Comparison of ENCODE assay signal across 8 cellular contexts in the genomic region with DNA sequence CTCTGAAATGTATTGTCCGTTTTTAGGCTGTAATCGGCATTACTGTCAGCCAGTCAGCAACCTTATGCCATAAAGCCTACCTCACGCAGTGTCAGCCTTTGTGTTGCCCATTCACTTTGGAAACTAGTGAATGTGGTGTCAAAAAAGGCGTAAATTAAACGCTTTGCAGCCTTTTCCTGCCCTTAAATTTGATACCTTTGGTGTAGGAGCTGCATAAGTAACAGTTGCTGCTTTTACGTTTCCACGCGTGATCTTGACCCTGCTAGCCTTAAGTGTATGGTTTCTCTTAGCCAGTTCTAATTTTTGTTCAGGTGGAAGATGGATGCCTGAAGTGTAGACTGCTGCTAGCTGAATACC.
A peak's percentile ranks its signal among the peaks of the same experiment; 100 is the strongest.
DNase-seq lines count a peak whose midpoint lies in the region; ATAC-seq, FAIRE-seq and TF ChIP-seq lines count a peak whose summit lies in the region.

No MANE protein-coding gene starts in this region.

- no peak for DNase-seq in CD4-positive, alpha-beta memory T cell
- DNase-seq in NB4 (ENCODE audit: low read depth) (peak; percentile 6), H1 (ENCODE audit: low read depth in 1 of 2, low spot score in 2 of 2) (no peak), occipital lobe (lab: John Stamatoyannopoulos, UW) (no peak), RCC 7860 (ENCODE audit: low spot score) (no peak), DMS79 treated with DMSO at 0.1 percent for 48 hours (lab: John Stamatoyannopoulos, UW) (no peak)

- TF ChIP-seq POLR2A in NB4 (IDR thresholded peaks at IDR 0.05; ENCODE audit: extremely low read depth, insufficient read length) (no peak), H1 (IDR thresholded peaks at IDR 0.05; ENCODE audit: control extremely low read depth in 1 of 2, low read depth in 2 of 2, low read length in 2 of 2) (no peak; a peak in 1 of 3 replicates)

- H3K4me3 ChIP-seq in CD4-positive, alpha-beta memory T cell (ENCODE audit: low read length in 2 of 2): peak overlapping the region; percentile 78 to 89
- H3K4me3 ChIP-seq in NB4 (ENCODE audit: low read depth, low read length): peak overlapping the region; percentile 100
- peak overlapping the region; percentile 86 to 99 (median 96) for H3K4me3 ChIP-seq in H1 (ENCODE audit: extremely low read depth in 1 of 4, insufficient read depth in 2 of 4, low read depth in 3 of 4, low read length in 4 of 4)
- H3K4me3 ChIP-seq in neuron (ENCODE audit: low read length): peak overlapping the region; percentile 81

- WGBS in H1 (ENCODE audit: extremely low coverage in 1 of 2, insufficient coverage in 1 of 2, insufficient read length in 1 of 2, insufficient replicate concordance in 2 of 2, low coverage in 1 of 2, low lambda C conversion rate in 2 of 2, missing lambda C conversion rate in 1 of 2), 2 experiments: 6% methylated on average over 8 of the region's 8 CpGs; no CpG with 5 or more reads in 1 of the 2 experiments

- no peak overlapping the region for H2BK20ac ChIP-seq in H1 (ENCODE audit: low read length)

- peak overlapping the region; percentile 78; the same call in 1 of the 2 replicates for H2AK5ac ChIP-seq in H1 (ENCODE audit: low read depth, low read length)

- H3K36me3 Mint-ChIP-seq in CD4-positive, alpha-beta memory T cell: peaks cover 17 to 40% of the 10 kb centered on the region in 2 donors

- peak overlapping the region; percentile 90 to 98 (median 98) for H3K9ac ChIP-seq in H1 (replicated peaks in 1 of 4; ENCODE audit: extremely low read depth in 1 of 4, low read depth in 3 of 4, low read length in 3 of 4)

- peaks cover 8 to 26% of the 10 kb centered on the region in 2 experiments for H3K79me2 ChIP-seq in H1 (ENCODE audit: control insufficient read depth in 1 of 2, insufficient read depth in 2 of 2, low read length in 2 of 2)

- peak overlapping the region; percentile 92 to 97 (median 96) for H3K4me3 Mint-ChIP-seq in CD4-positive, alpha-beta memory T cell

- no peak for FAIRE-seq in H1 (lab: Jason Lieb, UNC)
- no peak for FAIRE-seq in RCC 7860 (lab: Jason Lieb, UNC)

- peak overlapping the region; percentile 81 to 93 for H3K4me2 ChIP-seq in H1 (ENCODE audit: insufficient read depth in 1 of 2, low read depth in 2 of 2, low read length in 2 of 2)

- H2BK12ac ChIP-seq in H1 (ENCODE audit: low read depth, low read length): no peak overlapping the region

- H3K18ac ChIP-seq in H1 (ENCODE audit: extremely low read depth, low read length): peak overlapping the region; percentile 15; the same call in 1 of the 2 replicates

- peaks cover 3 to 7% of the 10 kb centered on the region in 2 experiments for H4K20me1 ChIP-seq in H1 (replicated peaks in 1 of 2; ENCODE audit: control insufficient read depth in 1 of 2, insufficient read depth in 2 of 2, low read length in 2 of 2)

- no peak for ATAC-seq in HG03565 (IDR thresholded peaks at IDR 0.05; ENCODE audit: unreplicated experiment)

- H3K23ac ChIP-seq in H1 (ENCODE audit: insufficient read length): no peak overlapping the region

- H3K23me2 ChIP-seq in H1 (ENCODE audit: low read depth, low read length): peaks cover 6% of the 10 kb centered on the region; the same call in 1 of the 2 replicates

- TF ChIP-seq RAD21 in H1 (IDR thresholded peaks at IDR 0.05 in 1 of 2, conservative IDR thresholded peaks at IDR 0.05 in 1 of 2; ENCODE audit: low read depth in 2 of 2, low read length in 2 of 2): no peak

- H3K4ac ChIP-seq in H1 (replicated peaks; ENCODE audit: insufficient read length, low read depth, low read length): peak overlapping the region; percentile 87

- TF ChIP-seq CTCF in NB4 (IDR thresholded peaks at IDR 0.05; ENCODE audit: low read depth, low read length) (no peak), H1 (IDR thresholded peaks at IDR 0.05; ENCODE audit: control extremely low read depth in 1 of 3, insufficient read depth in 1 of 3, low read depth in 1 of 3, low read length in 3 of 3) (no peak)

- H4K8ac ChIP-seq in H1 (ENCODE audit: extremely low read depth, insufficient read depth, low read length): no peak overlapping the region

- H3K4me1 ChIP-seq in CD4-positive, alpha-beta memory T cell (ENCODE audit: insufficient read depth, low read length): peaks cover 23% of the 10 kb centered on the region
- H3K4me1 ChIP-seq in H1 (replicated peaks in 1 of 4; ENCODE audit: control insufficient read depth in 3 of 4, insufficient read depth in 4 of 4, low read length in 3 of 4) (peaks cover 3 to 15% (median 8%) of the 10 kb centered on the region in 4 experiments; a peak in 4 of 7 replicates), neuron (ENCODE audit: insufficient read depth, low read length) (peaks cover 14% of the 10 kb centered on the region)

- TF ChIP-seq EP300 in H1 (IDR thresholded peaks at IDR 0.05; ENCODE audit: borderline replicate concordance in 1 of 2, low read depth in 2 of 2, low read length in 2 of 2): no peak

- H3K27ac Mint-ChIP-seq in CD4-positive, alpha-beta memory T cell: peak overlapping the region; percentile 69 to 93 (median 91)

- peak overlapping the region; percentile 71 for H3K27ac ChIP-seq in CD4-positive, alpha-beta memory T cell (ENCODE audit: low read depth, low read length)
- H3K27ac ChIP-seq in H1 (ENCODE audit: low read depth, low read length): peak overlapping the region; percentile 91

- no peak overlapping the region for H2BK15ac ChIP-seq in H1 (ENCODE audit: low read length)

- H4K91ac ChIP-seq in H1 (replicated peaks; ENCODE audit: insufficient read length, low read length): peak overlapping the region; percentile 45

- no peak overlapping the region for H2BK120ac ChIP-seq in H1 (replicated peaks; ENCODE audit: low read depth, low read length)

- H3K36me3 ChIP-seq in CD4-positive, alpha-beta memory T cell (ENCODE audit: insufficient read depth, low read length): peaks cover 20% of the 10 kb centered on the region
- peaks cover 23 to 50% (median 33%) of the 10 kb centered on the region in 4 experiments for H3K36me3 ChIP-seq in H1 (ENCODE audit: control insufficient read depth in 2 of 4, insufficient read depth in 4 of 4, low read length in 3 of 4)
- H3K36me3 ChIP-seq in neuron (ENCODE audit: insufficient read depth, low read length): peaks cover 44% of the 10 kb centered on the region

- H3K9me3 ChIP-seq in CD4-positive, alpha-beta memory T cell (ENCODE audit: control insufficient read depth in 1 of 2, low read length in 2 of 2): no peaks in the 10 kb centered on the region
- H3K9me3 ChIP-seq in H1 (ENCODE audit: insufficient read depth in 2 of 2, low read depth in 1 of 2, low read length in 1 of 2): no peaks in the 10 kb centered on the region
- H3K9me3 ChIP-seq in neuron (ENCODE audit: low read length): no peaks in the 10 kb centered on the region

- no peaks in the 10 kb centered on the region for H3K27me3 Mint-ChIP-seq in CD4-positive, alpha-beta memory T cell

- H2BK5ac ChIP-seq in H1 (ENCODE audit: low read depth, low read length): peak overlapping the region; percentile 89

- intact Hi-C loops in CD4-positive, alpha-beta memory T cell (cut with micrococcal nuclease): loop anchor here (1.0 to 5.0 kb wide), 6 partner anchors 404 to 1424 kb away; partner anchors contain the start of genes NREP, SLC25A46 and WDR36

- CTCF ChIA-PET in CD4-positive, alpha-beta memory T cell (lab: Charles Lee; ENCODE audit: partially characterized antibody): interaction anchor here (0.7 to 3.4 kb wide), 13 partner anchors 9 to 1423 kb away, joined by 3 to 36 read pairs (median 5); partner anchors contain the start of genes SLC25A46 and WDR36
- CTCF ChIA-PET in H1 (lab: Charles Lee; ENCODE audit: partially characterized antibody): interaction anchor here (0.9 to 4.2 kb wide), 16 partner anchors 14 to 631 kb away, joined by 3 to 23 read pairs (median 4); no protein-coding TSS in a partner anchor

- H3K56ac ChIP-seq in H1 (replicated peaks; ENCODE audit: insufficient read length, low read depth, low read length): peak overlapping the region; percentile 55

- H2AFZ ChIP-seq in H1 (ENCODE audit: low read length) (no peak overlapping the region), neuron (ENCODE audit: low read depth, low read length) (no peak overlapping the region)

- peaks cover 0 to 3% (median 0%) of the 10 kb centered on the region in 8 donors for H3K9me3 Mint-ChIP-seq in CD4-positive, alpha-beta memory T cell

- no peaks in the 10 kb centered on the region for H3K27me3 ChIP-seq in CD4-positive, alpha-beta memory T cell (ENCODE audit: insufficient read depth, low read length)
- H3K27me3 ChIP-seq in H1 (replicated peaks in 1 of 4; ENCODE audit: control insufficient read depth in 3 of 4, extremely low read depth in 1 of 4, insufficient read depth in 3 of 4, low read length in 3 of 4): no peaks in the 10 kb centered on the region
- no peaks in the 10 kb centered on the region for H3K27me3 ChIP-seq in neuron (ENCODE audit: insufficient read depth, low read length)

- H3K14ac ChIP-seq in H1 (ENCODE audit: insufficient read length): no peak overlapping the region

- H4K5ac ChIP-seq in H1 (ENCODE audit: insufficient read length, low read depth, low read length): no peak overlapping the region

- peaks cover 14 to 38% (median 26%) of the 10 kb centered on the region in 4 donors for H3K4me1 Mint-ChIP-seq in CD4-positive, alpha-beta memory T cell

- H3K79me1 ChIP-seq in H1 (ENCODE audit: low read depth, low read length): no peaks in the 10 kb centered on the region; the same call in 1 of the 2 replicates

- POLR2A ChIA-PET in CD4-positive, alpha-beta memory T cell (lab: Charles Lee; ENCODE audit: partially characterized antibody): interaction anchor here (0.9 to 1.6 kb wide), 9 partner anchors 8 to 1435 kb away, joined by 3 to 5 read pairs (median 4); partner anchors contain the start of genes REEP5, SRP19, STARD4 and TMEM232
- POLR2A ChIA-PET in H1 (lab: Charles Lee; ENCODE audit: partially characterized antibody): interaction anchor here (1.0 to 8.4 kb wide), 16 partner anchors 8 to 1444 kb away, joined by 3 to 76 read pairs (median 4); partner anchors contain the start of genes EPB41L4A and STARD4

TF ChIP-seq in H1, 55 proteins besides CTCF, POLR2A, EP300 and RAD21:
- TF ChIP-seq CHD1 (IDR thresholded peaks at IDR 0.05; ENCODE audit: low read depth, low read length) (0 out of 2 replicates have a peak, but pooled peaks have one; percentile 4), SIN3A (conservative IDR thresholded peaks at IDR 0.05 in 1 of 2, IDR thresholded peaks at IDR 0.05 in 1 of 2; ENCODE audit: low read depth in 1 of 2, low read length in 2 of 2) (0 out of 4 replicates have a peak, but pooled peaks of 1 of the 2 experiments have one; percentile 29), SP4 (IDR thresholded peaks at IDR 0.05; ENCODE audit: low read length) (no peak; the same call in 1 of the 2 replicates), TAF7 (optimal IDR thresholded peaks at IDR 0.05; ENCODE audit: borderline replicate concordance, low read depth, low read length) (peak; percentile 27)
